ENCODE assay signal across 9 cellular contexts in the genomic region with DNA sequence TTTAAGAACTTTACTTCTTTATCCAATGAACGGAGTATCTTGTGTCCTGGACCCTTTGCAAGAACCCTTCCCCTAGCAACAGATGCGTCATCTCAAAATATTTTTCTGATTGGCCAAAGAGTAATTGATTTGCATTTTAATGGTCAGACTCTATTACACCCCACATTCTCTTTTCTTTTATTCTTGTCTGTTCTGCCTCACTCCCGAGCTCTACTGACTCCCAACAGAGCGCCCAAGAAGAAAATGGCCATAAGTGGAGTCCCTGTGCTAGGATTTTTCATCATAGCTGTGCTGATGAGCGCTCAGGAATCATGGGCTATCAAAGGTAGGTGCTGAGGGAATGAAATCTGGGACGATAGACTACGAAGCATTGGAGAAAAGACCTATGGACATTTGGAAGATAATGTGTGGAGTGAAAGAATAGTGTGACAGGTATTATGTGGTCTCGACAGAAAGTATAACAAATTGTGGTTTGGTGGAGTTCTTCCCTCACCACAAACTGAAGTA. TPM values are rescaled to one million over a fixed set of nuclear protein-coding genes. Genes with fewer than 3 reads are reported as not detected.
DNase-seq lines count a peak whose midpoint lies in the region; ATAC-seq, FAIRE-seq and TF ChIP-seq lines count a peak whose summit lies in the region.
"Had no signal": no experiment of that assay in that cellular context is flagged by ENCODE, and none has a peak within 500 bp of the region (broad histone marks: within the 10 kb centered on the region; RNA-seq: fewer than 3 reads in every experiment).

TSS of gene HLA-DRA (plus strand) at position 180 of the 507 bp plus-strand sequence. CDS start at position 244, 64 bp downstream.

- TF ChIP-seq POLR2A in adrenal gland (IDR thresholded peaks at IDR 0.05) = peak; percentile 85 to 89

- H3K27ac ChIP-seq in adrenal gland = peak within 1 kb of the TSS; percentile 55 to 91 (median 63)
- H3K27ac ChIP-seq: VCaP had no signal

- H3K4me1 ChIP-seq in adrenal gland (replicated peaks in 1 of 2) = peaks cover 0 to 7% of the 10 kb centered on the region in 2 donors

- peak within 1 kb of the TSS in 2 of 4 donors; percentile 30 to 60 for H3K4me3 ChIP-seq in adrenal gland

- intact Hi-C loops in adrenal gland (cut with DNase I) (no loop called here), left cardiac atrium (cut with DNase I) (no loop called here), sciatic nerve (cut with DNase I) (no loop called here)

- peak; percentile 68 to 70 for DNase-seq in AML-193 (lab: John Stamatoyannopoulos, UW)
- peak; percentile 61 for DNase-seq in GM18507 (ENCODE audit: extremely low spot score, insufficient read length, low read depth)
- DNase-seq in NCI-H774 (lab: John Stamatoyannopoulos, UW) = peak; percentile 1
- peak in 6 of 7 donors; percentile 11 to 57 (median 48) for DNase-seq in adrenal gland
- DNase-seq in left cardiac atrium = no peak
- no peak for DNase-seq in sciatic nerve (ENCODE audit: low spot score)

- peak; percentile 98 for FAIRE-seq in GM18507 (lab: Jason Lieb, UNC)

- peak; percentile 68 for ATAC-seq in HG02938 (IDR thresholded peaks at IDR 0.05; ENCODE audit: unreplicated experiment)
- peak; percentile 68 to 89 for ATAC-seq in left cardiac atrium
- ATAC-seq in sciatic nerve = peak; percentile 83
- ATAC-seq in GM18867 (IDR thresholded peaks at IDR 0.05; ENCODE audit: unreplicated experiment) = no peak

- H3K27me3 ChIP-seq in adrenal gland = no peaks in the 10 kb centered on the region

- TF ChIP-seq CTCF in adrenal gland (IDR thresholded peaks at IDR 0.05) = no peak

- H3K36me3 ChIP-seq in adrenal gland (replicated peaks in 1 of 2) = peaks cover 0 to 10% of the 10 kb centered on the region in 2 donors

- 23 to 31% (median 29%) methylated on average over 8 of the region's 8 CpGs for WGBS in adrenal gland, 4 donors

- no peaks in the 10 kb centered on the region for H3K9me3 ChIP-seq in adrenal gland (replicated peaks in 1 of 3)

RNA-seq across cellular contexts. Expression of gene HLA-DRA, which starts in this region (rescaled TPM):
- 1,000 to 10,000 TPM in 1 of 8 donors, 100 to 1,000 TPM in 7; 186 to 1,447 (median 645) TPM for total RNA-seq in adrenal gland
- polyA plus RNA-seq in adrenal gland = 100 to 1,000 TPM; 101 to 572 (median 129) TPM
- 100 to 1,000 TPM in 1 of 2 donors, 10 to 100 TPM in 1; 94.5 to 151 TPM for total RNA-seq in left cardiac atrium
- total RNA-seq in sciatic nerve = 455 TPM

Comparison
In these comparisons a context has a peak if more than half of its experiments do, and no peak if none do; other contexts are left out.
1. DNase-seq: peak in AML-193 (2 of 2), GM18507 (single experiment), NCI-H774 (single experiment) and adrenal gland (6 of 7); none in left cardiac atrium (single experiment) and sciatic nerve (single experiment).